In the genomic region with DNA sequence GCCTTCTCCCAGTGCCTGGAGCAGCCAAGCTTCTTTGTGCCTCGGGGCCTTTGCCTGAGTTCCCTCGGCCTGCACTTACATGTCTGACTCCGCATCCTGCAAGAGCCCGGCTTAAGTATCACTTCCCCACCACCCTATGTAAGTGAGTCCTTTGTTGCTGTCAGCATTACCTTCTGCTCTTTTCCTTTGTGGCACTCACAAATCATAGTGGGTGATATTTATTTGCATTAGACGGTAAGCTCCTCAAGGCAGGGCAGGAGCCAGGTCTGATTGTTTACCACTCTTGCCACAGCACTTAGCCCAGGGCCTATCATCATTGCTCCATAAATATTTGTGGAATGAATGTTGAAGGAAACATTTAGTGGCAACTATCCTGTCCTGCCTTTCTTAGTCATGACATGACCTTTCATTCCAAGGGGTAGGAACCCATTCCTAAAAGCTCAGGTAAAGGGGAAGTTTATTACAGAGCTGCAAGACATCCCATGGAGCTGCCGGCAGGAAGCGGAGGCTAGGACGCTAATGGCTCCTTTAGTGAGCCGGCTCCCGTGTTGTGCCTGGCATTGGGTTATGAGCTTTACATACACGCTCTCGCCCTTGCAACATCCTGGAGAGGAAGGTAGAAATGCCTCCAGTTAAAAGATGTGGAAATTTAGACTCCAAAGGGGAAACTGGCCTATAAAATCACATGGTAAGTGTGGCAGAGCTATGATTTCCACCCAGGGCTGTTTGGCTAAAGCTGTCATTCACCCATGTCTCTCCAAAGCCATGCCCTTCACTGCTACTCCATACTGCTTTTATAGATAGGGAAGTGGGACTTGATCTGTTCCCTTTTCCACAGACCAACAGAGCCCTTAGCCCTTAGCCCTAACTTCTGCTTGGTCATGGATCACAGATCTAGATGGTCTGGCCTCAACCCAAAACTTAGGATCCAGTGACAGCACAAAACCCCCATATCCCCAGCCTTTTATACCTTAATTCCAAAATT, we compare ENCODE assay signal across 9 cellular contexts. TPM values are rescaled to one million over a fixed set of nuclear protein-coding genes. Genes with fewer than 3 reads are reported as not detected.
DNase-seq lines count a peak whose midpoint lies in the region; ATAC-seq and TF ChIP-seq lines count a peak whose summit lies in the region.
"Had no signal": no experiment of that assay in that cellular context is flagged by ENCODE, and none has a peak within 500 bp of the region (broad histone marks: within the 10 kb centered on the region; RNA-seq: fewer than 3 reads in every experiment).

No MANE protein-coding gene starts in this region.

- H3K4me1 ChIP-seq in mucosa of descending colon (ENCODE audit: low read depth) (peaks cover 5% of the 10 kb centered on the region), uterus (peaks cover 0 to 4% of the 10 kb centered on the region in 2 donors)

- TF ChIP-seq POLR2A in uterus (IDR thresholded peaks at IDR 0.05): no peak

- peak overlapping the region; percentile 83 for H3K27ac ChIP-seq in RWPE1
- no peak overlapping the region for H3K27ac ChIP-seq in uterus
- H3K27ac ChIP-seq in brain microvascular endothelial cell: no peak overlapping the region

- peak; percentile 18 for ATAC-seq in GM18508 (IDR thresholded peaks at IDR 0.05; ENCODE audit: insufficient read depth, unreplicated experiment)
- peak; percentile 25 for ATAC-seq in HG02623 (IDR thresholded peaks at IDR 0.05; ENCODE audit: unreplicated experiment)
- peak; percentile 32 for ATAC-seq in mucosa of descending colon

- H3K9me3 ChIP-seq in mucosa of descending colon (no peaks in the 10 kb centered on the region), uterus (no peaks in the 10 kb centered on the region)

- no peak overlapping the region for H3K4me3 ChIP-seq in mucosa of descending colon
- no peak overlapping the region for H3K4me3 ChIP-seq in uterus
- H3K4me3 ChIP-seq in brain microvascular endothelial cell (ENCODE audit: low read depth, low read length): no peak overlapping the region

- POLR2A ChIA-PET in RWPE1 (lab: Yijun Ruan, JAX; ENCODE audit: low non-redundant PET): no interaction called here

- TF ChIP-seq CTCF in RWPE1 (conservative IDR thresholded peaks at IDR 0.05; ENCODE audit: low read depth): no peak
- TF ChIP-seq CTCF in mucosa of descending colon (IDR thresholded peaks at IDR 0.05): no peak
- TF ChIP-seq CTCF in uterus (IDR thresholded peaks at IDR 0.05): no peak
- TF ChIP-seq CTCF in brain microvascular endothelial cell (IDR thresholded peaks at IDR 0.05; ENCODE audit: low read depth, low read length, missing control alignments): no peak

- DNase-seq in RWPE1 (ENCODE audit: low spot score): peak; percentile 95
- DNase-seq in mucosa of descending colon: no peak
- no peak for DNase-seq in iPS-NIHi7 (ENCODE audit: extremely low spot score)
- DNase-seq in uterus: no peak
- no peak for DNase-seq in inferior parietal cortex (ENCODE audit: extremely low spot score)
- no peak for DNase-seq in brain microvascular endothelial cell

- CTCF ChIA-PET in RWPE1 (lab: Yijun Ruan, JAX): interaction anchor here (0.6 kb wide), 1 partner anchor 33 kb away, joined by 10 read pairs; no protein-coding TSS in a partner anchor

- H3K27me3 ChIP-seq in uterus: no peaks in the 10 kb centered on the region
- H3K27me3 ChIP-seq in brain microvascular endothelial cell (replicated peaks): no peaks in the 10 kb centered on the region

- H3K36me3 ChIP-seq in mucosa of descending colon (ENCODE audit: low read depth) (no peaks in the 10 kb centered on the region), uterus (no peaks in the 10 kb centered on the region), brain microvascular endothelial cell (replicated peaks) (no peaks in the 10 kb centered on the region)

- intact Hi-C loops in mucosa of descending colon (cut with DNase I, micrococcal nuclease) (no loop called here), uterus (cut with DNase I; ENCODE audit: low total_unique reads) (no loop called here)

- in situ Hi-C loops in brain microvascular endothelial cell (cut with HindIII; ENCODE audit: low pct_ligation_motif_present, low sequenced_read_pairs): no loop called here

RNA-seq across cellular contexts. Expression of a gene that starts 5.0 kb away (rescaled TPM):
- 10 to 100 TPM; 22.0 to 32.1 (median 30.9) TPM for total RNA-seq in mucosa of descending colon
- total RNA-seq in uterus: 10 to 100 TPM; 14.7 to 33.8 (median 23.8) TPM

RNA-seq across cellular contexts. Expression of a gene that starts 34.1 kb away (rescaled TPM):
- total RNA-seq in mucosa of descending colon: 100 to 1,000 TPM in 1 of 3 donors, 10 to 100 TPM in 1, 1 to 10 TPM in 1; 8.8 to 190 (median 23.4) TPM
- 10 to 100 TPM; 19.5 to 76.2 (median 40.6) TPM for total RNA-seq in uterus

RNA-seq across cellular contexts. Expression of a gene that starts 45.5 kb away (rescaled TPM):
- total RNA-seq in mucosa of descending colon (not detected), uterus (not detected)
- total RNA-seq: lung microvascular endothelial cell had no signal
